In genomic region chr7:25950488-25951413, GRCh38 we compare ENCODE assay signal across 1 cellular context.
TF ChIP-seq lines count a peak whose summit lies in the region.

No MANE protein-coding gene starts in this region.

TF ChIP-seq in GM12878, 131 proteins besides CTCF, POLR2A, EP300 and RAD21 (continued from another document and continues in another):
- TF ChIP-seq CEBPZ (IDR thresholded peaks at IDR 0.05; ENCODE audit: low read depth, low read length) (no peak), STAT3 (IDR thresholded peaks at IDR 0.05; ENCODE audit: low read depth, low read length) (no peak), PRDM15 (CRISPR knock-in tag; IDR thresholded peaks at IDR 0.05) (no peak), HDGF (IDR thresholded peaks at IDR 0.05) (no peak), IKZF1 (conservative IDR thresholded peaks at IDR 0.05) (no peak; the same call in none of the 2 replicates), BCLAF1 (IDR thresholded peaks at IDR 0.05) (no peak), SMARCA5 (IDR thresholded peaks at IDR 0.05) (peak; percentile 49; the same call in 1 of the 2 replicates), SREBF1 (IDR thresholded peaks at IDR 0.05; ENCODE audit: low read length) (0 out of 2 replicates have a peak, but pooled peaks have one; percentile 29), NR2F1 (conservative IDR thresholded peaks at IDR 0.05) (peak; percentile 95), JUNB (IDR thresholded peaks at IDR 0.05) (no peak), TCF3 (IDR thresholded peaks at IDR 0.05; ENCODE audit: borderline replicate concordance, insufficient read depth, low read depth, low read length) (no peak), ZBTB40 (IDR thresholded peaks at IDR 0.05; ENCODE audit: borderline replicate concordance) (peak; percentile 12), NBN (IDR thresholded peaks at IDR 0.05) (no peak), RFX5 (IDR thresholded peaks at IDR 0.05; ENCODE audit: low read depth, low read length) (no peak), CBX3 (IDR thresholded peaks at IDR 0.05; ENCODE audit: borderline replicate concordance, low read depth) (no peak), NKRF (conservative IDR thresholded peaks at IDR 0.05) (peak; percentile 57), ZNF207 (IDR thresholded peaks at IDR 0.05; ENCODE audit: borderline replicate concordance) (no peak), MTA2 (IDR thresholded peaks at IDR 0.05; ENCODE audit: low read depth) (no peak; the same call in 1 of the 2 replicates), BCL11A (IDR thresholded peaks at IDR 0.05; ENCODE audit: low read depth, low read length) (no peak), MYC (IDR thresholded peaks at IDR 0.05; ENCODE audit: insufficient read depth, insufficient read length, insufficient replicate concordance, low read length, severe bottlenecking) (no peak), JUND (IDR thresholded peaks at IDR 0.05; ENCODE audit: low read depth, low read length) (no peak), EED (IDR thresholded peaks at IDR 0.05; ENCODE audit: low read depth) (no peak), EGR1 (IDR thresholded peaks at IDR 0.05; ENCODE audit: borderline replicate concordance in 1 of 2, low read depth in 2 of 2, low read length in 2 of 2) (peak in 1 of 2 experiments; percentile 77; a peak in 2 of 3 replicates), NRF1 (conservative IDR thresholded peaks at IDR 0.05; ENCODE audit: low read depth, low read length) (no peak), SP1 (IDR thresholded peaks at IDR 0.05; ENCODE audit: low read depth, low read length) (no peak), SPI1 (IDR thresholded peaks at IDR 0.05; ENCODE audit: borderline replicate concordance, insufficient read depth, low read depth, low read length) (no peak), CREM (IDR thresholded peaks at IDR 0.05; ENCODE audit: low read depth) (0 out of 2 replicates have a peak, but pooled peaks have one; percentile 41), LARP7 (IDR thresholded peaks at IDR 0.05) (peak; percentile 35; the same call in 1 of the 2 replicates), CHD2 (IDR thresholded peaks at IDR 0.05; ENCODE audit: borderline replicate concordance, low read depth, low read length) (0 out of 2 replicates have a peak, but pooled peaks have one; percentile 37), SMAD5 (IDR thresholded peaks at IDR 0.05; ENCODE audit: low read depth) (no peak), ETV6 (conservative IDR thresholded peaks at IDR 0.05 in 1 of 2, IDR thresholded peaks at IDR 0.05 in 1 of 2; ENCODE audit: borderline replicate concordance in 1 of 2, low read depth in 1 of 2) (no peak), IRF4 (IDR thresholded peaks at IDR 0.05; ENCODE audit: low read depth, low read length) (no peak), SMAD1 (IDR thresholded peaks at IDR 0.05; ENCODE audit: low read depth, partially characterized antibody) (no peak), DPF2 (IDR thresholded peaks at IDR 0.05) (peak; percentile 60; the same call in 1 of the 2 replicates)
- TF ChIP-seq, protein P1, sequence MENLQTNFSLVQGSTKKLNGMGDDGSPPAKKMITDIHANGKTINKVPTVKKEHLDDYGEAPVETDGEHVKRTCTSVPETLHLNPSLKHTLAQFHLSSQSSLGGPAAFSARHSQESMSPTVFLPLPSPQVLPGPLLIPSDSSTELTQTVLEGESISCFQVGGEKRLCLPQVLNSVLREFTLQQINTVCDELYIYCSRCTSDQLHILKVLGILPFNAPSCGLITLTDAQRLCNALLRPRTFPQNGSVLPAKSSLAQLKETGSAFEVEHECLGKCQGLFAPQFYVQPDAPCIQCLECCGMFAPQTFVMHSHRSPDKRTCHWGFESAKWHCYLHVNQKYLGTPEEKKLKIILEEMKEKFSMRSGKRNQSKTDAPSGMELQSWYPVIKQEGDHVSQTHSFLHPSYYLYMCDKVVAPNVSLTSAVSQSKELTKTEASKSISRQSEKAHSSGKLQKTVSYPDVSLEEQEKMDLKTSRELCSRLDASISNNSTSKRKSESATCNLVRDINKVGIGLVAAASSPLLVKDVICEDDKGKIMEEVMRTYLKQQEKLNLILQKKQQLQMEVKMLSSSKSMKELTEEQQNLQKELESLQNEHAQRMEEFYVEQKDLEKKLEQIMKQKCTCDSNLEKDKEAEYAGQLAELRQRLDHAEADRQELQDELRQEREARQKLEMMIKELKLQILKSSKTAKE (IDR thresholded peaks at IDR 0.05; ENCODE audit: low read depth, poor library complexity, severe bottlenecking): no peak
- TF ChIP-seq, protein P2, sequence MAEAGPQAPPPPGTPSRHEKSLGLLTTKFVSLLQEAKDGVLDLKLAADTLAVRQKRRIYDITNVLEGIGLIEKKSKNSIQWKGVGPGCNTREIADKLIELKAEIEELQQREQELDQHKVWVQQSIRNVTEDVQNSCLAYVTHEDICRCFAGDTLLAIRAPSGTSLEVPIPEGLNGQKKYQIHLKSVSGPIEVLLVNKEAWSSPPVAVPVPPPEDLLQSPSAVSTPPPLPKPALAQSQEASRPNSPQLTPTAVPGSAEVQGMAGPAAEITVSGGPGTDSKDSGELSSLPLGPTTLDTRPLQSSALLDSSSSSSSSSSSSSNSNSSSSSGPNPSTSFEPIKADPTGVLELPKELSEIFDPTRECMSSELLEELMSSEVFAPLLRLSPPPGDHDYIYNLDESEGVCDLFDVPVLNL (IDR thresholded peaks at IDR 0.05; ENCODE audit: low read depth, low read length): peak; percentile 68; the same call in 1 of the 2 replicates
- TF ChIP-seq, protein P3, sequence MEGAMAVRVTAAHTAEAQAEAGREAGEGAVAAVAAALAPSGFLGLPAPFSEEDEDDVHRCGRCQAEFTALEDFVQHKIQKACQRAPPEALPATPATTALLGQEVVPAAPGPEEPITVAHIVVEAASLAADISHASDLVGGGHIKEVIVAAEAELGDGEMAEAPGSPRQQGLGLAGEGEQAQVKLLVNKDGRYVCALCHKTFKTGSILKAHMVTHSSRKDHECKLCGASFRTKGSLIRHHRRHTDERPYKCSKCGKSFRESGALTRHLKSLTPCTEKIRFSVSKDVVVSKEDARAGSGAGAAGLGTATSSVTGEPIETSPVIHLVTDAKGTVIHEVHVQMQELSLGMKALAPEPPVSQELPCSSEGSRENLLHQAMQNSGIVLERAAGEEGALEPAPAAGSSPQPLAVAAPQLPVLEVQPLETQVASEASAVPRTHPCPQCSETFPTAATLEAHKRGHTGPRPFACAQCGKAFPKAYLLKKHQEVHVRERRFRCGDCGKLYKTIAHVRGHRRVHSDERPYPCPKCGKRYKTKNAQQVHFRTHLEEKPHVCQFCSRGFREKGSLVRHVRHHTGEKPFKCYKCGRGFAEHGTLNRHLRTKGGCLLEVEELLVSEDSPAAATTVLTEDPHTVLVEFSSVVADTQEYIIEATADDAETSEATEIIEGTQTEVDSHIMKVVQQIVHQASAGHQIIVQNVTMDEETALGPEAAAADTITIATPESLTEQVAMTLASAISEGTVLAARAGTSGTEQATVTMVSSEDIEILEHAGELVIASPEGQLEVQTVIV (IDR thresholded peaks at IDR 0.05; ENCODE audit: borderline replicate concordance, partially characterized antibody): no peak
